12 cellular contexts compared by ENCODE assay signal in genomic region chr10:21976280-21976679, GRCh38.
"Had no signal": no experiment of that assay in that cellular context is flagged by ENCODE, and none has a peak within 500 bp of the region (broad histone marks: within the 10 kb centered on the region; RNA-seq: fewer than 3 reads in every experiment).

No MANE protein-coding gene starts in this region.

- H2AFZ ChIP-seq: parathyroid adenoma had no signal

- H3K4me3 ChIP-seq: cardiac muscle cell, coronary artery, skin epidermis, stomach, tibial nerve, vagina had no signal

- H3K9ac ChIP-seq: parathyroid adenoma had no signal

- DNase-seq: activated naive CD4-positive, alpha-beta T cell treated with Interleukin-2 at 50 U/mL for 16 hours; activated naive CD8-positive, alpha-beta T cell treated with anti-CD3 and anti-CD28 coated beads, Interleukin-2, amount 50 U/mL, for 24 hours; stimulated activated CD4-positive, alpha-beta T cell treated with anti-CD3 and anti-CD28 coated beads, Interleukin-4, amount 100 ng/mL, for 4 hours; stomach had no signal

- H3K27me3 Mint-ChIP-seq: activated naive CD8-positive, alpha-beta T cell treated with anti-CD3 and anti-CD28 coated beads, Interleukin-2, amount 50 U/mL, for 24 hours; memory B cell had no signal

- H3K27ac Mint-ChIP-seq: activated naive CD8-positive, alpha-beta T cell treated with anti-CD3 and anti-CD28 coated beads, Interleukin-2, amount 50 U/mL, for 24 hours; activated T-helper 1 cell treated with anti-CD3 and anti-CD28 coated beads, Interleukin-12 subunit alpha, Interleukin-12 subunit beta, Interleukin-2, Interleukin-4 antibody, amounts not matched to agents 30 ng/mL and 10 ng/mL and 1 ng/mL, durations not matched to agents 14 hours and 24 hours and 36 hours; memory B cell had no signal

- H3K27ac ChIP-seq: cardiac muscle cell, coronary artery, parathyroid adenoma, skin epidermis, stomach, tibial nerve, vagina had no signal

- H3K4me3 Mint-ChIP-seq: activated naive CD8-positive, alpha-beta T cell treated with anti-CD3 and anti-CD28 coated beads, Interleukin-2, amount 50 U/mL, for 24 hours; activated T-helper 1 cell treated with anti-CD3 and anti-CD28 coated beads, Interleukin-12 subunit alpha, Interleukin-12 subunit beta, Interleukin-2, Interleukin-4 antibody, amounts not matched to agents 30 ng/mL and 10 ng/mL and 1 ng/mL, durations not matched to agents 14 hours and 24 hours and 36 hours; memory B cell had no signal

- H3K36me3 ChIP-seq: cardiac muscle cell, stomach, tibial nerve, vagina had no signal

- H3K9me3 Mint-ChIP-seq: activated naive CD8-positive, alpha-beta T cell treated with anti-CD3 and anti-CD28 coated beads, Interleukin-2, amount 50 U/mL, for 24 hours; activated T-helper 1 cell treated with anti-CD3 and anti-CD28 coated beads, Interleukin-12 subunit alpha, Interleukin-12 subunit beta, Interleukin-2, Interleukin-4 antibody, amounts not matched to agents 30 ng/mL and 10 ng/mL and 1 ng/mL, durations not matched to agents 14 hours and 24 hours and 36 hours; memory B cell had no signal

- H3K4me1 ChIP-seq: vagina had no signal

- H3K9me3 ChIP-seq: stomach, tibial nerve, vagina had no signal

- H3K27me3 ChIP-seq: cardiac muscle cell, stomach, tibial nerve, vagina had no signal
